ENCODE assay signal across 27 cellular contexts in the genomic region with DNA sequence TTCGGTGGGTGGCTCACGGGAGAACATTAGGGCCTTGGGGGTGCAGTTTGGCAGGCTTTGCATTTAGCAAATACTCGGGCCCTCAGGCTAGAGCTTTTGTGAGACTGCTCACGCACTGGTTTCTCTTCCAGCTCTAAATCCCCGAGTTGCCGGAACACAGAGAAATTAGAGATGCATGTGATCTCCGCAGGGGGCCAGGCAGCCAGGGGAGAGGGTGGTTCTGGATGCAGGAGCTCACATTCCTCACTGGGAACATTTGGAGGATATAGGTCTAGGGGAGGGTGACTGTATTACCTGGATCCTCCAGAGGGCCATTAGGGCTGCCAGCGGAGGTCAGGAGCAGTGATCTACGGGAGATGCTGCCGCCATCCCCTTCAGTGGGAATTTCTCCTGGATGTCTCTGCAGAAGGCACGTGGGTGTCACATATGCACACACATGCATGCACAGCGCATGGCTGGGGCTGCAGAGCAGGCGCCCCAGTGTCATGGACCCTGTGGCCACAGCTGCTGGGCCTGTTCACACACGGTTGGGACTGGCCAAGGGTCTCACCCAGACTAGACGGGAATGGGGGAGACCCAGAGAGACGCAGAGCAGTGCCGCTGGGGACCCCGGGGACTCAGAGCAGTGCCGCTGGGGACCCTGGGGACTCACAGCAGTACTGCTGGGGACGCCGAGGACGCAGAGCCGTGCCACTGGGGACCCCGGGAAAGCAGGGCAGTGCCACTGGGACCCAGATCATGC.
"Had no signal": no experiment of that assay in that cellular context is flagged by ENCODE, and none has a peak within 500 bp of the region (broad histone marks: within the 10 kb centered on the region; RNA-seq: fewer than 3 reads in every experiment).

No MANE protein-coding gene starts in this region.

- DNase-seq: activated CD4-positive, alpha-beta T cell treated with anti-CD3 and anti-CD28 coated beads for 4 hours; activated CD4-positive, alpha-beta T cell treated with anti-CD3 and anti-CD28 coated beads, Interleukin-2, amount 50 U/mL, for 48 hours; activated CD8-positive, alpha-beta memory T cell treated with anti-CD3 and anti-CD28 coated beads for 24 hours; activated effector memory CD4-positive, alpha-beta T cell treated with Interleukin-2 at 50 U/mL for 16 hours; activated naive CD4-positive, alpha-beta T cell treated with Interleukin-2 at 50 U/mL for 16 hours; anterior cingulate cortex; dermis blood vessel endothelial cell; effector CD4-positive, alpha-beta T cell; esophagus squamous epithelium; foreskin melanocyte; heart right ventricle; kidney; lower lobe of right lung; mesenchymal stem cell; pancreas; retina; small intestine; stimulated activated CD4-positive, alpha-beta T cell treated with anti-CD3 and anti-CD28 coated beads, Interleukin-2, amount 100 ng/mL, for 24 hours; stimulated activated naive B cell treated with anti-CD40 and anti-IgM and Interleukin-4, amounts not matched to agents 10 μg/mL and 1 μg/mL and 100 μg/mL, for 72 hours; stomach; thyroid gland had no signal

- H3K4me3 ChIP-seq: esophagus squamous epithelium, heart right ventricle, lower lobe of right lung, pancreas, prostate gland, stomach, thyroid gland, upper lobe of left lung had no signal

- H3K4me3 Mint-ChIP-seq: activated naive CD8-positive, alpha-beta T cell; nephron; stimulated activated naive B cell treated with anti-CD40 and anti-IgM and Interleukin-4, amounts not matched to agents 10 μg/mL and 1 μg/mL and 100 μg/mL, for 72 hours had no signal

- H3K27ac Mint-ChIP-seq: activated naive CD8-positive, alpha-beta T cell; nephron; stimulated activated naive B cell treated with anti-CD40 and anti-IgM and Interleukin-4, amounts not matched to agents 10 μg/mL and 1 μg/mL and 100 μg/mL, for 72 hours had no signal

- ATAC-seq: heart right ventricle; lower lobe of right lung; sciatic nerve; stimulated activated naive B cell treated with anti-CD40 and anti-IgM and Interleukin-4, amounts not matched to agents 10 μg/mL and 1 μg/mL and 100 μg/mL, for 72 hours had no signal

- H3K27ac ChIP-seq: epithelial cell of prostate, esophagus squamous epithelium, heart right ventricle, lower lobe of right lung, pancreas, prostate gland, stomach, thyroid gland, upper lobe of left lung had no signal

- H3K9me3 Mint-ChIP-seq: nephron had no signal

- H3K36me3 ChIP-seq: esophagus squamous epithelium, heart right ventricle, lower lobe of right lung, pancreas, prostate gland, stomach, thyroid gland, upper lobe of left lung had no signal

- H3K27me3 ChIP-seq: pancreas, thyroid gland, upper lobe of left lung had no signal

- H3K9me3 ChIP-seq: esophagus squamous epithelium, lower lobe of right lung, pancreas, prostate gland, thyroid gland, upper lobe of left lung had no signal

- H3K36me3 Mint-ChIP-seq: activated naive CD8-positive, alpha-beta T cell; stimulated activated naive B cell treated with anti-CD40 and anti-IgM and Interleukin-4, amounts not matched to agents 10 μg/mL and 1 μg/mL and 100 μg/mL, for 72 hours had no signal

- H3K4me1 Mint-ChIP-seq: stimulated activated naive B cell treated with anti-CD40 and anti-IgM and Interleukin-4, amounts not matched to agents 10 μg/mL and 1 μg/mL and 100 μg/mL, for 72 hours had no signal

- H3K4me1 ChIP-seq: esophagus squamous epithelium, heart right ventricle, lower lobe of right lung, pancreas, prostate gland, stomach, thyroid gland, upper lobe of left lung had no signal
